Comparison of ENCODE assay signal across 1 cellular context in the genomic region with DNA sequence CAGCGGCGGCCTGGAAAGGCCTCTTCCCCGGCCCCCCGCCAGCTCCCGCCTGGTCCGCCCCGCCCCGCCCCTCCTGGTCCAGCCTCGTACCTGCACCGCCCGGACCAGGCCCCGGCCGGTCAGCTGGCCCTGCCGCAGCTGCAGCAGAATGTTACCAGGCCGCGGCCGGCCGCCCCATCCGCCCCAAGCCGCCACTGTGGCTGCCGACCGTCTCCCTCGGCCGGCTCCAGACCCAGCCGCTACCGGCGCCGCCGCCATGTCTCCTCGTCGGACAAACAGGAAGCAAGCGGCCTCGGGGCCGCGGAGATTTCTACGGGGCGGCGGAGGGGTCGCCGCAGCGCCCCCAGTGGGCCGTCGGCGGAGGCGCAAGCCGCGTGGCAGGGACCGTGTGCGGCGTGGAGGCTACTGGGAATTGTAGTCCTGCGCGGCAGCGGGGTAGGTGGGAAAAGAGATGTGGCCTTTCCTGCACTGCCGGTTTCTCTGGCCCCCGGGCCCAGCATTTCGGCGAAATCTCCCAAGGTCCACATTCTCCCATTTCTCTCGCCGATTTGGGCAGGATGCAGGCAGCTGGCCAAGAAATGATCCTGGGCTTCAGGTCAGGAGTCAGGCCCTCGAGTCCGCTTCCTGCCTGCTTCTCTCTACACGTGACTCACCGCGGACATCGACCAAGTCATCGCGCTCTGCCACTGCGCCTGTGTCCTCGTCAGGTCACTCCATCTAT.
TF ChIP-seq lines count a peak whose summit lies in the region.

A gene with protein sequence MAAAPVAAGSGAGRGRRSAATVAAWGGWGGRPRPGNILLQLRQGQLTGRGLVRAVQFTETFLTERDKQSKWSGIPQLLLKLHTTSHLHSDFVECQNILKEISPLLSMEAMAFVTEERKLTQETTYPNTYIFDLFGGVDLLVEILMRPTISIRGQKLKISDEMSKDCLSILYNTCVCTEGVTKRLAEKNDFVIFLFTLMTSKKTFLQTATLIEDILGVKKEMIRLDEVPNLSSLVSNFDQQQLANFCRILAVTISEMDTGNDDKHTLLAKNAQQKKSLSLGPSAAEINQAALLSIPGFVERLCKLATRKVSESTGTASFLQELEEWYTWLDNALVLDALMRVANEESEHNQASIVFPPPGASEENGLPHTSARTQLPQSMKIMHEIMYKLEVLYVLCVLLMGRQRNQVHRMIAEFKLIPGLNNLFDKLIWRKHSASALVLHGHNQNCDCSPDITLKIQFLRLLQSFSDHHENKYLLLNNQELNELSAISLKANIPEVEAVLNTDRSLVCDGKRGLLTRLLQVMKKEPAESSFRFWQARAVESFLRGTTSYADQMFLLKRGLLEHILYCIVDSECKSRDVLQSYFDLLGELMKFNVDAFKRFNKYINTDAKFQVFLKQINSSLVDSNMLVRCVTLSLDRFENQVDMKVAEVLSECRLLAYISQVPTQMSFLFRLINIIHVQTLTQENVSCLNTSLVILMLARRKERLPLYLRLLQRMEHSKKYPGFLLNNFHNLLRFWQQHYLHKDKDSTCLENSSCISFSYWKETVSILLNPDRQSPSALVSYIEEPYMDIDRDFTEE (minus strand): TSS at position 284 of the 721 bp plus-strand sequence. CDS start 26 bp downstream, at position 258.

TF ChIP-seq in HepG2, 621 proteins besides CTCF, POLR2A, EP300 and RAD21 (continued from another document and continues in another):
- TF ChIP-seq UBTF (CRISPR knock-in tag; IDR thresholded peaks at IDR 0.05), result peak; percentile 92
- peak; percentile 81; the same call in 1 of the 2 replicates for TF ChIP-seq ISX (CRISPR knock-in tag; conservative IDR thresholded peaks at IDR 0.05)
- peak; percentile 96 for TF ChIP-seq ERF (CRISPR knock-in tag; IDR thresholded peaks at IDR 0.05)
- TF ChIP-seq NR2F6 (IDR thresholded peaks at IDR 0.05), result peak; percentile 42; the same call in 1 of the 2 replicates
- TF ChIP-seq NR2F6 (CRISPR knock-in tag; IDR thresholded peaks at IDR 0.05), result peak; percentile 62
- TF ChIP-seq IRF2 (CRISPR knock-in tag; IDR thresholded peaks at IDR 0.05), result peak; percentile 91
- TF ChIP-seq ZNF816 (CRISPR knock-in tag; IDR thresholded peaks at IDR 0.05; ENCODE audit: borderline replicate concordance), result peak; percentile 97
- peak; percentile 93; the same call in 1 of the 2 replicates for TF ChIP-seq GTF3A (CRISPR knock-in tag; conservative IDR thresholded peaks at IDR 0.05)
- TF ChIP-seq, protein P1, sequence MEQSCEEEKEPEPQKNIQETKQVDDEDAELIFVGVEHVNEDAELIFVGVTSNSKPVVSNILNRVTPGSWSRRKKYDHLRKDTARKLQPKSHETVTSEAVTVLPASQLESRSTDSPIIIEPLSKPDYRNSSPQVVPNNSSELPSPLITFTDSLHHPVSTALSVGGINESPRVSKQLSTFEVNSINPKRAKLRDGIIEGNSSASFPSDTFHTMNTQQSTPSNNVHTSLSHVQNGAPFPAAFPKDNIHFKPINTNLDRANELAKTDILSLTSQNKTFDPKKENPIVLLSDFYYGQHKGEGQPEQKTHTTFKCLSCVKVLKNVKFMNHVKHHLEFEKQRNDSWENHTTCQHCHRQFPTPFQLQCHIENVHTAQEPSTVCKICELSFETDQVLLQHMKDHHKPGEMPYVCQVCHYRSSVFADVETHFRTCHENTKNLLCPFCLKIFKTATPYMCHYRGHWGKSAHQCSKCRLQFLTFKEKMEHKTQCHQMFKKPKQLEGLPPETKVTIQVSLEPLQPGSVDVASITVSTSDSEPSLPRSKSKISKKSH (CRISPR knock-in tag; IDR thresholded peaks at IDR 0.05; ENCODE audit: borderline replicate concordance), result peak; percentile 97; the same call in 1 of the 2 replicates
- TF ChIP-seq ZNF660 (CRISPR knock-in tag; IDR thresholded peaks at IDR 0.05; ENCODE audit: borderline replicate concordance, low read depth), result no peak
- TF ChIP-seq NFKB2 (CRISPR knock-in tag; IDR thresholded peaks at IDR 0.05; ENCODE audit: borderline replicate concordance), result peak; percentile 99
- no peak for TF ChIP-seq EZH2 (conservative IDR thresholded peaks at IDR 0.05; ENCODE audit: low read depth, low read length)
- peak; percentile 99 for TF ChIP-seq YEATS4 (CRISPR knock-in tag; IDR thresholded peaks at IDR 0.05; ENCODE audit: borderline replicate concordance)
- peak; percentile 98 for TF ChIP-seq POLR2G (IDR thresholded peaks at IDR 0.05; ENCODE audit: low read depth, low read length)
- TF ChIP-seq NKX3-1 (CRISPR knock-in tag; IDR thresholded peaks at IDR 0.05), result peak; percentile 91; the same call in 1 of the 2 replicates
- peak; percentile 97 for TF ChIP-seq TFDP1 (CRISPR knock-in tag; IDR thresholded peaks at IDR 0.05; ENCODE audit: borderline replicate concordance)
- peak; percentile 86 for TF ChIP-seq FOSL2 (CRISPR knock-in tag; IDR thresholded peaks at IDR 0.05)
- TF ChIP-seq ZNF607 (CRISPR knock-in tag; IDR thresholded peaks at IDR 0.05; ENCODE audit: borderline replicate concordance), result peak; percentile 98
- TF ChIP-seq, protein P2, sequence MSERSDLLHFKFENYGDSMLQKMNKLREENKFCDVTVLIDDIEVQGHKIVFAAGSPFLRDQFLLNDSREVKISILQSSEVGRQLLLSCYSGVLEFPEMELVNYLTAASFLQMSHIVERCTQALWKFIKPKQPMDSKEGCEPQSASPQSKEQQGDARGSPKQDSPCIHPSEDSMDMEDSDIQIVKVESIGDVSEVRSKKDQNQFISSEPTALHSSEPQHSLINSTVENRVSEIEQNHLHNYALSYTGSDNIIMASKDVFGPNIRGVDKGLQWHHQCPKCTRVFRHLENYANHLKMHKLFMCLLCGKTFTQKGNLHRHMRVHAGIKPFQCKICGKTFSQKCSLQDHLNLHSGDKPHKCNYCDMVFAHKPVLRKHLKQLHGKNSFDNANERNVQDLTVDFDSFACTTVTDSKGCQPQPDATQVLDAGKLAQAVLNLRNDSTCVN (CRISPR knock-in tag; IDR thresholded peaks at IDR 0.05; ENCODE audit: borderline replicate concordance), result peak; percentile 50; the same call in 1 of the 2 replicates
- TF ChIP-seq, protein P3, sequence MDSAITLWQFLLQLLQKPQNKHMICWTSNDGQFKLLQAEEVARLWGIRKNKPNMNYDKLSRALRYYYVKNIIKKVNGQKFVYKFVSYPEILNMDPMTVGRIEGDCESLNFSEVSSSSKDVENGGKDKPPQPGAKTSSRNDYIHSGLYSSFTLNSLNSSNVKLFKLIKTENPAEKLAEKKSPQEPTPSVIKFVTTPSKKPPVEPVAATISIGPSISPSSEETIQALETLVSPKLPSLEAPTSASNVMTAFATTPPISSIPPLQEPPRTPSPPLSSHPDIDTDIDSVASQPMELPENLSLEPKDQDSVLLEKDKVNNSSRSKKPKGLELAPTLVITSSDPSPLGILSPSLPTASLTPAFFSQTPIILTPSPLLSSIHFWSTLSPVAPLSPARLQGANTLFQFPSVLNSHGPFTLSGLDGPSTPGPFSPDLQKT (CRISPR knock-in tag; IDR thresholded peaks at IDR 0.05; ENCODE audit: borderline replicate concordance), result no peak
- peak; percentile 87; the same call in 1 of the 2 replicates for TF ChIP-seq ZNF343 (CRISPR knock-in tag; IDR thresholded peaks at IDR 0.05)
- TF ChIP-seq ZNF83 (CRISPR knock-in tag; IDR thresholded peaks at IDR 0.05; ENCODE audit: borderline replicate concordance), result peak; percentile 99
- peak; percentile 75 for TF ChIP-seq EEA1 (CRISPR knock-in tag; IDR thresholded peaks at IDR 0.05; ENCODE audit: borderline replicate concordance)
- TF ChIP-seq HNRNPLL (IDR thresholded peaks at IDR 0.05; ENCODE audit: low read depth, low read length, poor library complexity, severe bottlenecking), result peak; percentile 86
- TF ChIP-seq CCAR2 (optimal IDR thresholded peaks at IDR 0.05; ENCODE audit: low read depth, low read length), result peak; percentile 96
- TF ChIP-seq RFX5 (IDR thresholded peaks at IDR 0.05; ENCODE audit: low read depth, low read length), result no peak
- TF ChIP-seq, protein P4, sequence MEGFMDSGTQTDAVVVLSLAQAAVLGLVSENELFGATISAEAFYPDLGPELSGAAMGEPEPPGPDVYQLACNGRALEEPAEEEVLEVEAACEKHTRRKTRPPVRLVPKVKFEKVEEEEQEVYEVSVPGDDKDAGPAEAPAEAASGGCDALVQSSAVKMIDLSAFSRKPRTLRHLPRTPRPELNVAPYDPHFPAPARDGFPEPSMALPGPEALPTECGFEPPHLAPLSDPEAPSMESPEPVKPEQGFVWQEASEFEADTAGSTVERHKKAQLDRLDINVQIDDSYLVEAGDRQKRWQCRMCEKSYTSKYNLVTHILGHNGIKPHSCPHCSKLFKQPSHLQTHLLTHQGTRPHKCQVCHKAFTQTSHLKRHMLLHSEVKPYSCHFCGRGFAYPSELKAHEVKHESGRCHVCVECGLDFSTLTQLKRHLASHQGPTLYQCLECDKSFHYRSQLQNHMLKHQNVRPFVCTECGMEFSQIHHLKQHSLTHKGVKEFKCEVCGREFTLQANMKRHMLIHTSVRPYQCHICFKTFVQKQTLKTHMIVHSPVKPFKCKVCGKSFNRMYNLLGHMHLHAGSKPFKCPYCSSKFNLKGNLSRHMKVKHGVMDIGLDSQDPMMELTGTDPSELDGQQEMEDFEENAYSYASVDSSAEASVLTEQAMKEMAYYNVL (CRISPR knock-in tag; IDR thresholded peaks at IDR 0.05; ENCODE audit: borderline replicate concordance), result peak; percentile 95
- TF ChIP-seq ZNF678 (CRISPR knock-in tag; IDR thresholded peaks at IDR 0.05), result peak; percentile 95
- 0 out of 2 replicates have a peak, but pooled peaks have one; percentile 9 for TF ChIP-seq GPN1 (CRISPR knock-in tag; IDR thresholded peaks at IDR 0.05; ENCODE audit: borderline replicate concordance)
- peak; percentile 99 for TF ChIP-seq ZNF230 (CRISPR knock-in tag; IDR thresholded peaks at IDR 0.05)
- TF ChIP-seq, protein P5, sequence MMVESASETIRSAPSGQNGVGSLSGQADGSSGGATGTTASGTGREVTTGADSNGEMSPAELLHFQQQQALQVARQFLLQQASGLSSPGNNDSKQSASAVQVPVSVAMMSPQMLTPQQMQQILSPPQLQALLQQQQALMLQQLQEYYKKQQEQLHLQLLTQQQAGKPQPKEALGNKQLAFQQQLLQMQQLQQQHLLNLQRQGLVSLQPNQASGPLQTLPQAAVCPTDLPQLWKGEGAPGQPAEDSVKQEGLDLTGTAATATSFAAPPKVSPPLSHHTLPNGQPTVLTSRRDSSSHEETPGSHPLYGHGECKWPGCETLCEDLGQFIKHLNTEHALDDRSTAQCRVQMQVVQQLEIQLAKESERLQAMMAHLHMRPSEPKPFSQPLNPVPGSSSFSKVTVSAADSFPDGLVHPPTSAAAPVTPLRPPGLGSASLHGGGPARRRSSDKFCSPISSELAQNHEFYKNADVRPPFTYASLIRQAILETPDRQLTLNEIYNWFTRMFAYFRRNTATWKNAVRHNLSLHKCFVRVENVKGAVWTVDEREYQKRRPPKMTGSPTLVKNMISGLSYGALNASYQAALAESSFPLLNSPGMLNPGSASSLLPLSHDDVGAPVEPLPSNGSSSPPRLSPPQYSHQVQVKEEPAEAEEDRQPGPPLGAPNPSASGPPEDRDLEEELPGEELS (CRISPR knock-in tag; IDR thresholded peaks at IDR 0.05), result peak; percentile 75
- TF ChIP-seq ZBTB44 (CRISPR knock-in tag; IDR thresholded peaks at IDR 0.05), result 0 out of 2 replicates have a peak, but pooled peaks have one; percentile 90
- no peak; the same call in 1 of the 2 replicates for TF ChIP-seq RARG (CRISPR knock-in tag; IDR thresholded peaks at IDR 0.05; ENCODE audit: low read depth)
- TF ChIP-seq SNAPC2 (CRISPR knock-in tag; IDR thresholded peaks at IDR 0.05), result no peak; the same call in 1 of the 2 replicates
- TF ChIP-seq ZNF17 (CRISPR knock-in tag; IDR thresholded peaks at IDR 0.05), result no peak
- TF ChIP-seq ZNF121 (CRISPR knock-in tag; IDR thresholded peaks at IDR 0.05), result 0 out of 2 replicates have a peak, but pooled peaks have one; percentile 58
- peak; percentile 57 for TF ChIP-seq ZNF160 (CRISPR knock-in tag; IDR thresholded peaks at IDR 0.05)
- TF ChIP-seq ARID3A (IDR thresholded peaks at IDR 0.05; ENCODE audit: low read depth, low read length), result no peak
- peak; percentile 97 for TF ChIP-seq ZNF557 (CRISPR knock-in tag; IDR thresholded peaks at IDR 0.05)
- TF ChIP-seq ZNF777 (CRISPR knock-in tag; IDR thresholded peaks at IDR 0.05), result peak; percentile 92
